Comparison of ENCODE assay signal across 25 cellular contexts in genomic region chr10:128027822-128028507, GRCh38.
"Had no signal": no experiment of that assay in that cellular context is flagged by ENCODE, and none has a peak within 500 bp of the region (broad histone marks: within the 10 kb centered on the region; RNA-seq: fewer than 3 reads in every experiment).

No MANE protein-coding gene starts in this region.

- H3K36me3 ChIP-seq: neural progenitor cell, pancreas, tibial nerve, upper lobe of right lung, vagina had no signal

- H3K27ac ChIP-seq: coronary artery, foreskin keratinocyte, neural progenitor cell, pancreas, skin epidermis, testis, upper lobe of right lung, vagina had no signal

- H3K36me3 Mint-ChIP-seq: natural killer cell treated with Interleukin-12 subunit alpha and Interleukin-12 subunit beta and Interleukin-15 and Interleukin-18, amount 100 ng/mL, for 72 hours; neural progenitor cell had no signal

- H3K27me3 Mint-ChIP-seq: natural killer cell treated with Interleukin-12 subunit alpha and Interleukin-12 subunit beta and Interleukin-15 and Interleukin-18, amount 100 ng/mL, for 72 hours; stimulated activated naive CD8-positive, alpha-beta T cell treated with anti-CD3 and anti-CD28 coated beads, Interleukin-15, amount 100 ng/mL, for 72 hours had no signal

- H3K27me3 ChIP-seq: neural progenitor cell, pancreas, testis, tibial nerve, upper lobe of right lung, vagina had no signal

- ATAC-seq: left lobe of liver; natural killer cell treated with Interleukin-12 subunit alpha and Interleukin-12 subunit beta and Interleukin-15 and Interleukin-18, amount 100 ng/mL, for 72 hours; pancreas; sciatic nerve; stimulated activated naive CD8-positive, alpha-beta T cell treated with anti-CD3 and anti-CD28 coated beads, Interleukin-15, amount 100 ng/mL, for 72 hours; upper lobe of right lung had no signal

- H3K9me3 Mint-ChIP-seq: endodermal cell; natural killer cell treated with Interleukin-12 subunit alpha and Interleukin-12 subunit beta and Interleukin-15 and Interleukin-18, amount 100 ng/mL, for 72 hours; neural progenitor cell; stimulated activated naive B cell treated with anti-CD40 and anti-IgM and Interleukin-4, amounts not matched to agents 10 μg/mL and 1 μg/mL and 100 μg/mL, for 72 hours; stimulated activated naive CD8-positive, alpha-beta T cell treated with anti-CD3 and anti-CD28 coated beads, Interleukin-15, amount 100 ng/mL, for 72 hours had no signal

- H3K4me1 Mint-ChIP-seq: endodermal cell had no signal

- DNase-seq: effector CD4-positive, alpha-beta T cell; endodermal cell; erythroblast; foreskin keratinocyte; hypothalamus; mesenchymal stem cell; midbrain; occipital lobe; stimulated activated CD4-positive, alpha-beta T cell treated with anti-CD3 and anti-CD28 coated beads, Interleukin-2, amount 100 ng/mL, for 24 hours; stimulated activated CD4-positive, alpha-beta T cell treated with anti-CD3 and anti-CD28 coated beads, Interleukin-4, amount 100 ng/mL, for 4 hours; stimulated activated naive B cell treated with anti-CD40 and anti-IgM and Interleukin-4, amounts not matched to agents 10 μg/mL and 1 μg/mL and 100 μg/mL, for 72 hours; stimulated activated naive CD8-positive, alpha-beta T cell treated with anti-CD3 and anti-CD28 coated beads, Interleukin-15, amount 100 ng/mL, for 72 hours; upper lobe of right lung had no signal

- H3K27ac Mint-ChIP-seq: endodermal cell; natural killer cell treated with Interleukin-12 subunit alpha and Interleukin-12 subunit beta and Interleukin-15 and Interleukin-18, amount 100 ng/mL, for 72 hours; neural progenitor cell; progenitor cell of endocrine pancreas; stimulated activated naive B cell treated with anti-CD40 and anti-IgM and Interleukin-4, amounts not matched to agents 10 μg/mL and 1 μg/mL and 100 μg/mL, for 72 hours had no signal

- H3K4me3 Mint-ChIP-seq: endodermal cell; natural killer cell treated with Interleukin-12 subunit alpha and Interleukin-12 subunit beta and Interleukin-15 and Interleukin-18, amount 100 ng/mL, for 72 hours; neural progenitor cell; stimulated activated naive B cell treated with anti-CD40 and anti-IgM and Interleukin-4, amounts not matched to agents 10 μg/mL and 1 μg/mL and 100 μg/mL, for 72 hours had no signal

- H3K4me3 ChIP-seq: coronary artery, lung, neural progenitor cell, pancreas, skin epidermis, testis, tibial nerve, upper lobe of right lung, vagina had no signal

- H3K9me3 ChIP-seq: pancreas, testis, tibial nerve, upper lobe of right lung, vagina had no signal

- H3K4me1 ChIP-seq: foreskin keratinocyte, pancreas, upper lobe of right lung, vagina had no signal
